Comparison of ENCODE assay signal across 8 cellular contexts in the genomic region with DNA sequence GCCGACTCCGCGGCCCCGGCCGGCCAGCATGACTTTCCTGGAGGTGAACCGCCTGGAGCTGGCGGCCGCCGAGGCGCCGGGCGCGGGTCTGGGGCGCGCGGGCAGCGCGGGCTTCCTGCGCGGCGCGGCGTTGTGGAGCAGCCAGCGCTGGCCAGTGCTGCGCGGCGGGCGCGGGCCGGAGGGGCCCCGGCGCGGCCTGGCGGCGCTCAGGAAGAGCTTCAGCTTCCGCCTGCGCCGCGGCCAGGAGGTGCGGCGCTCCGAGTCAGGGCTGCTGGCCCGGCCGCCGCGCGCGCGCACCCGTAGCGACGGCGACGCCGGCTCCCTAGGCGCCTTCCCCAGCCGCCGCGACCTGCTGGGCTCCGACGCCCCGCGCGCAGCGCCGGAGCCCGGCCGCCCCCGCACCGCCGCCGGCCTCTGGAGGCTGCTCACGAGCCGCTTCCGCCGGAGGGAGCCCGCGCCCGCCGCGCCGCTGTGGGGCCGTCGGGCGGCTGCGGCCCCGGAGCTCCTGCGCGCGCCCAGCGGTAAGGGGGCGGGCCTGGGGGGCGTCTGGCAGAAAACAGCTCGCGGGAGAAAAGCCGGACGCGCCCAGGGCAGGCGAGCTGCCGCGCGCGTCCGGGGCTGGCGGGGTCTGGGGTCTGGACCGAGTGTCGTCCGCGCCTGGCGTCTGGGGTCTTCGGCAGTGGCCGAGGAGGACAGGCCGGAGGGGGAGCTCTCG. TPM values are rescaled to one million over a fixed set of nuclear protein-coding genes. Genes with fewer than 3 reads are reported as not detected.
A peak's percentile ranks its signal among the peaks of the same experiment; 100 is the strongest.
DNase-seq lines count a peak whose midpoint lies in the region; ATAC-seq and TF ChIP-seq lines count a peak whose summit lies in the region.

No MANE protein-coding gene starts in this region.

- H3K27ac Mint-ChIP-seq in activated naive CD8-positive, alpha-beta T cell, result no peak overlapping the region
- no peak overlapping the region for H3K27ac Mint-ChIP-seq in immature natural killer cell
- no peak overlapping the region for H3K27ac Mint-ChIP-seq in stimulated activated naive CD8-positive, alpha-beta T cell treated with anti-CD3 and anti-CD28 coated beads, Interleukin-15, Interleukin-2, amounts not matched to agents 100 ng/mL and 50 ng/mL, for 24 hours

- no peaks in the 10 kb centered on the region for H3K9me3 ChIP-seq in HUES48 (ENCODE audit: control insufficient read depth, insufficient read depth, low read length)
- H3K9me3 ChIP-seq in uterus, result no peaks in the 10 kb centered on the region

- H3K36me3 ChIP-seq in HUES48 (ENCODE audit: control insufficient read depth, insufficient read depth, low read length) (peaks cover 22% of the 10 kb centered on the region), uterus (no peaks in the 10 kb centered on the region)

- no peak for ATAC-seq in HG02938 (IDR thresholded peaks at IDR 0.05; ENCODE audit: unreplicated experiment)
- no peak for ATAC-seq in GM19452 (IDR thresholded peaks at IDR 0.05; ENCODE audit: unreplicated experiment)

- intact Hi-C loops in uterus (cut with DNase I; ENCODE audit: low total_unique reads), result loop anchor here (10.0 kb wide), 1 partner anchor 90 kb away; a partner anchor contains a TSS

- H3K27me3 Mint-ChIP-seq in activated naive CD8-positive, alpha-beta T cell, result peaks cover 4% of the 10 kb centered on the region
- peaks cover 2 to 5% (median 4%) of the 10 kb centered on the region in 3 donors for H3K27me3 Mint-ChIP-seq in immature natural killer cell (ENCODE audit: low read depth in 3 of 3)
- peaks cover 14% of the 10 kb centered on the region for H3K27me3 Mint-ChIP-seq in stimulated activated naive CD8-positive, alpha-beta T cell treated with anti-CD3 and anti-CD28 coated beads, Interleukin-15, Interleukin-2, amounts not matched to agents 100 ng/mL and 50 ng/mL, for 24 hours

- peak overlapping the region; percentile 44 for H3K4me3 ChIP-seq in HUES48 (ENCODE audit: low read depth, low read length)
- H3K4me3 ChIP-seq in uterus, result peak overlapping the region in 1 of 2 donors; percentile 15

- H3K4me1 Mint-ChIP-seq in activated naive CD8-positive, alpha-beta T cell (ENCODE audit: low read depth), result peaks cover 10% of the 10 kb centered on the region
- H3K4me1 Mint-ChIP-seq in immature natural killer cell, result peaks cover 0 to 8% of the 10 kb centered on the region in 2 donors
- peaks cover 4% of the 10 kb centered on the region for H3K4me1 Mint-ChIP-seq in stimulated activated naive CD8-positive, alpha-beta T cell treated with anti-CD3 and anti-CD28 coated beads, Interleukin-15, Interleukin-2, amounts not matched to agents 100 ng/mL and 50 ng/mL, for 24 hours (ENCODE audit: low read depth)

- TF ChIP-seq POLR2A in uterus (IDR thresholded peaks at IDR 0.05), result no peak

- no peaks in the 10 kb centered on the region for H3K9me3 Mint-ChIP-seq in activated naive CD8-positive, alpha-beta T cell (ENCODE audit: low read depth)
- H3K9me3 Mint-ChIP-seq in immature natural killer cell, result no peaks in the 10 kb centered on the region
- no peaks in the 10 kb centered on the region for H3K9me3 Mint-ChIP-seq in stimulated activated naive CD8-positive, alpha-beta T cell treated with anti-CD3 and anti-CD28 coated beads, Interleukin-15, Interleukin-2, amounts not matched to agents 100 ng/mL and 50 ng/mL, for 24 hours

- peaks cover 17% of the 10 kb centered on the region for H3K27me3 ChIP-seq in HUES48 (ENCODE audit: control insufficient read depth, insufficient read depth, low read length)
- H3K27me3 ChIP-seq in uterus, result no peaks in the 10 kb centered on the region

- H3K4me1 ChIP-seq in HUES48 (ENCODE audit: control insufficient read depth, insufficient read depth, low read length), result peaks cover 11% of the 10 kb centered on the region
- peaks cover 0 to 26% of the 10 kb centered on the region in 2 donors for H3K4me1 ChIP-seq in uterus

- peak overlapping the region; percentile 69 for H3K4me3 Mint-ChIP-seq in activated naive CD8-positive, alpha-beta T cell
- peak overlapping the region; percentile 35 to 66 (median 51) for H3K4me3 Mint-ChIP-seq in immature natural killer cell
- H3K4me3 Mint-ChIP-seq in stimulated activated naive CD8-positive, alpha-beta T cell treated with anti-CD3 and anti-CD28 coated beads, Interleukin-15, Interleukin-2, amounts not matched to agents 100 ng/mL and 50 ng/mL, for 24 hours, result peak overlapping the region; percentile 25

- peak in 1 of 4 experiments; percentile 24 for TF ChIP-seq CTCF in uterus (IDR thresholded peaks at IDR 0.05)

- H3K27ac ChIP-seq in HUES48 (ENCODE audit: low read depth, low read length), result no peak overlapping the region
- no peak overlapping the region for H3K27ac ChIP-seq in uterus

- H3K9ac ChIP-seq in HUES48 (ENCODE audit: low read depth, low read length), result no peak overlapping the region

- DNase-seq in immature natural killer cell, result peak in 1 of 3 donors; percentile 21
- no peak for DNase-seq in uterus
- no peak for DNase-seq in NCI-H446 treated with DMSO at 0.1 percent for 48 hours (lab: John Stamatoyannopoulos, UW)

- no peaks in the 10 kb centered on the region for H3K36me3 Mint-ChIP-seq in activated naive CD8-positive, alpha-beta T cell
- H3K36me3 Mint-ChIP-seq in immature natural killer cell, result peaks cover 0 to 8% (median 0%) of the 10 kb centered on the region in 3 donors
- no peaks in the 10 kb centered on the region for H3K36me3 Mint-ChIP-seq in stimulated activated naive CD8-positive, alpha-beta T cell treated with anti-CD3 and anti-CD28 coated beads, Interleukin-15, Interleukin-2, amounts not matched to agents 100 ng/mL and 50 ng/mL, for 24 hours (ENCODE audit: low read depth)

RNA-seq across cellular contexts. Expression of a gene that starts 29.0 kb away (rescaled TPM):
- polyA plus RNA-seq in immature natural killer cell, result 1 to 10 TPM; 2.8 to 6.3 (median 4.3) TPM
- total RNA-seq in uterus, result 100 to 1,000 TPM in 1 of 4 donors, 10 to 100 TPM in 3; 28.2 to 174 (median 53.2) TPM

RNA-seq across cellular contexts. Expression of a gene that starts 32.0 kb away (rescaled TPM):
- polyA plus RNA-seq in immature natural killer cell, result 10 to 100 TPM; 47.5 to 57.5 (median 49.6) TPM
- 10 to 100 TPM in 2 of 4 donors, 1 to 10 TPM in 2; 2.9 to 32.8 (median 8.6) TPM for total RNA-seq in uterus

RNA-seq across cellular contexts. Expression of a gene that starts 34.7 kb away (rescaled TPM):
- polyA plus RNA-seq in immature natural killer cell, result 10 to 100 TPM; 49.0 to 57.6 (median 51.2) TPM
- total RNA-seq in uterus, result 10 to 100 TPM; 37.1 to 84.9 (median 52.4) TPM

RNA-seq across cellular contexts. Expression of a gene that starts 52.2 kb away (rescaled TPM):
- not detected for polyA plus RNA-seq in immature natural killer cell
- total RNA-seq in uterus, result under 1 TPM in 1 of 4 donors, not detected in 3; 0.41 TPM

RNA-seq across cellular contexts. Expression of a gene that starts 55.9 kb away (rescaled TPM):
- polyA plus RNA-seq in immature natural killer cell, result 10 to 100 TPM in 2 of 3 donors, 1 to 10 TPM in 1; 6.7 to 19.8 (median 10.9) TPM
- 100 to 1,000 TPM in 2 of 4 donors, 10 to 100 TPM in 2; 37.4 to 177 (median 88.6) TPM for total RNA-seq in uterus
